Comparison of ENCODE assay signal across 8 cellular contexts in genomic region chr9:133149130-133150015, GRCh38. TPM values are rescaled to one million over a fixed set of nuclear protein-coding genes. Genes with fewer than 3 reads are reported as not detected.
DNase-seq lines count a peak whose midpoint lies in the region; ATAC-seq and TF ChIP-seq lines count a peak whose summit lies in the region.

No MANE protein-coding gene starts in this region.

- peak; percentile 49 for TF ChIP-seq CTCF in OCI-LY7 (conservative IDR thresholded peaks at IDR 0.05; ENCODE audit: low read length)
- peak; percentile 15 to 26 (median 23) for TF ChIP-seq CTCF in esophagus muscularis mucosa (IDR thresholded peaks at IDR 0.05)

- POLR2A ChIA-PET in OCI-LY7 (lab: Charles Lee): interaction anchor here (0.6 to 1.2 kb wide), 2 partner anchors 13 to 578 kb away, joined by 4 to 5 read pairs; no protein-coding TSS in a partner anchor

- peak; percentile 63 for ATAC-seq in GM21423 (IDR thresholded peaks at IDR 0.05; ENCODE audit: unreplicated experiment)
- ATAC-seq in stimulated activated memory B cell treated with anti-CD40 and anti-IgM and Interleukin-4, amounts not matched to agents 10 μg/mL and 1 μg/mL and 100 μg/mL, for 72 hours: peak; percentile 89

- H3K4me3 ChIP-seq in OCI-LY7 (ENCODE audit: low read depth, low read length, poor library complexity, severe bottlenecking) (peak overlapping the region; percentile 78), esophagus muscularis mucosa (peak overlapping the region; percentile 68 to 75 (median 74))

- no peaks in the 10 kb centered on the region for H3K27me3 Mint-ChIP-seq in activated T-cell treated with anti-CD3 and anti-CD28 coated beads, Interleukin-2, amount 50 U/mL, for 24 hours
- H3K27me3 Mint-ChIP-seq in stimulated activated memory B cell treated with anti-CD40 and anti-IgM and Interleukin-4, amounts not matched to agents 10 μg/mL and 1 μg/mL and 100 μg/mL, for 72 hours: no peaks in the 10 kb centered on the region

- peak overlapping the region; percentile 84 for H3K4me2 ChIP-seq in OCI-LY7 (ENCODE audit: low read length)

- peaks cover 10% of the 10 kb centered on the region; the same call in 1 of the 2 replicates for H3K79me2 ChIP-seq in OCI-LY7 (ENCODE audit: insufficient read depth, low read depth, low read length)

- peak overlapping the region; percentile 74 for H3K4me3 Mint-ChIP-seq in activated T-cell treated with anti-CD3 and anti-CD28 coated beads, Interleukin-2, amount 50 U/mL, for 24 hours
- H3K4me3 Mint-ChIP-seq in stimulated activated memory B cell treated with anti-CD40 and anti-IgM and Interleukin-4, amounts not matched to agents 10 μg/mL and 1 μg/mL and 100 μg/mL, for 72 hours: peak overlapping the region; percentile 85

- TF ChIP-seq POLR2A in esophagus muscularis mucosa (IDR thresholded peaks at IDR 0.05; ENCODE audit: low read depth): no peak

- H3K36me3 ChIP-seq in OCI-LY7 (ENCODE audit: insufficient read depth, low read length): no peaks in the 10 kb centered on the region; the same call in 1 of the 2 replicates
- no peaks in the 10 kb centered on the region for H3K36me3 ChIP-seq in esophagus muscularis mucosa

- peak overlapping the region; percentile 61 for H3K27ac ChIP-seq in OCI-LY7 (ENCODE audit: low read depth, low read length, poor library complexity, severe bottlenecking)
- peak overlapping the region; percentile 85 to 94 (median 88) for H3K27ac ChIP-seq in esophagus muscularis mucosa (replicated peaks in 1 of 4)

- H3K4me1 Mint-ChIP-seq in activated T-cell treated with anti-CD3 and anti-CD28 coated beads, Interleukin-2, amount 50 U/mL, for 24 hours (ENCODE audit: low read depth): peaks cover 42% of the 10 kb centered on the region
- H3K4me1 Mint-ChIP-seq in stimulated activated memory B cell treated with anti-CD40 and anti-IgM and Interleukin-4, amounts not matched to agents 10 μg/mL and 1 μg/mL and 100 μg/mL, for 72 hours: peaks cover 43% of the 10 kb centered on the region

- 17% methylated on average over 8 of the region's 95 CpGs for WGBS in esophagus muscularis mucosa

- no peaks in the 10 kb centered on the region for H3K27me3 ChIP-seq in esophagus muscularis mucosa

- H3K9me3 ChIP-seq in OCI-LY7 (ENCODE audit: low read length) (no peaks in the 10 kb centered on the region), esophagus muscularis mucosa (no peaks in the 10 kb centered on the region)

- DNase-seq in DMS53 (lab: John Stamatoyannopoulos, UW) (peak; percentile 99), HUDEP-2 (lab: John Stamatoyannopoulos, UW; ENCODE audit: unreplicated experiment in 76 of 76) (peak in 74 of 76 experiments; percentile 34 to 92 (median 86)), OCI-LY7 (ENCODE audit: low spot score) (peak; percentile 92), esophagus muscularis mucosa (ENCODE audit: extremely low spot score) (peak; percentile 98), myocyte (ENCODE audit: low read depth) (peak; percentile 88)
- DNase-seq in activated T-cell treated with anti-CD3 and anti-CD28 coated beads, Interleukin-2, amount 50 U/mL, for 24 hours: peak; percentile 91

- H3K4me1 ChIP-seq in OCI-LY7 (ENCODE audit: insufficient read depth, low read length, poor library complexity, severe bottlenecking) (peaks cover 25% of the 10 kb centered on the region), esophagus muscularis mucosa (peaks cover 27 to 54% (median 38%) of the 10 kb centered on the region in 4 donors)

- H3K9me2 ChIP-seq in OCI-LY7 (ENCODE audit: insufficient read depth, low read length): no peaks in the 10 kb centered on the region

- peak overlapping the region; percentile 96 for H2AFZ ChIP-seq in OCI-LY7 (ENCODE audit: low read length)

- H3K36me3 Mint-ChIP-seq in activated T-cell treated with anti-CD3 and anti-CD28 coated beads, Interleukin-2, amount 50 U/mL, for 24 hours (ENCODE audit: low read depth): peaks cover 27% of the 10 kb centered on the region
- no peaks in the 10 kb centered on the region for H3K36me3 Mint-ChIP-seq in stimulated activated memory B cell treated with anti-CD40 and anti-IgM and Interleukin-4, amounts not matched to agents 10 μg/mL and 1 μg/mL and 100 μg/mL, for 72 hours

- peaks cover 12% of the 10 kb centered on the region; the same call in 1 of the 2 replicates for H4K20me1 ChIP-seq in OCI-LY7 (ENCODE audit: insufficient read depth, low read length)

- no peak for TF ChIP-seq EP300 in esophagus muscularis mucosa (IDR thresholded peaks at IDR 0.05)

- H3K9me3 Mint-ChIP-seq in activated T-cell treated with anti-CD3 and anti-CD28 coated beads, Interleukin-2, amount 50 U/mL, for 24 hours: no peaks in the 10 kb centered on the region
- H3K9me3 Mint-ChIP-seq in stimulated activated memory B cell treated with anti-CD40 and anti-IgM and Interleukin-4, amounts not matched to agents 10 μg/mL and 1 μg/mL and 100 μg/mL, for 72 hours: no peaks in the 10 kb centered on the region

- CTCF ChIA-PET in OCI-LY7 (lab: Charles Lee; ENCODE audit: unreplicated experiment): no interaction called here

- peak overlapping the region; percentile 90 for H3K27ac Mint-ChIP-seq in activated T-cell treated with anti-CD3 and anti-CD28 coated beads, Interleukin-2, amount 50 U/mL, for 24 hours
- H3K27ac Mint-ChIP-seq in stimulated activated memory B cell treated with anti-CD40 and anti-IgM and Interleukin-4, amounts not matched to agents 10 μg/mL and 1 μg/mL and 100 μg/mL, for 72 hours: peak overlapping the region; percentile 87

- intact Hi-C loops in OCI-LY7 (cut with micrococcal nuclease; ENCODE audit: unreplicated experiment) (no loop called here), esophagus muscularis mucosa (cut with DNase I) (loop anchor here (5.0 kb wide), 1 partner anchor 117 kb away; the partner anchor contains the start of gene GTF3C5)

- no TSS peak for BruUV-seq in OCI-LY7 (replicated peaks; lab: Mats Ljungman, UMichigan)

RNA-seq across cellular contexts. Expression of gene GBGT1, which starts 14.3 kb away (rescaled TPM):
- total RNA-seq in OCI-LY7 (2014; rRNA removed; shearing (Covaris generic)): 2.1 and 2.6 TPM in 2 replicates
- total RNA-seq in OCI-LY7 (2022): 3.9 and 5.9 TPM in 2 replicates
- 10 to 100 TPM; 15.9 to 19.1 (median 17.5) TPM for total RNA-seq in esophagus muscularis mucosa
- total RNA-seq in myocyte: 1.4 and 5.9 TPM in 2 replicates
- 0.37 TPM for polyA plus RNA-seq in myocyte (2012)

RNA-seq across cellular contexts. Expression of gene RALGDS, which starts 28.3 kb away (rescaled TPM):
- 22.0 and 28.2 TPM in 2 replicates for total RNA-seq in OCI-LY7 (2014; rRNA removed; shearing (Covaris generic))
- total RNA-seq in OCI-LY7 (2022) (23.8 and 28.6 TPM in 2 replicates), esophagus muscularis mucosa (10 to 100 TPM; 48.6 to 67.4 (median 54.8) TPM), myocyte (11.3 and 17.6 TPM in 2 replicates)
- 13.4 TPM for polyA plus RNA-seq in myocyte (2012)

RNA-seq across cellular contexts. Expression of gene OBP2B, which starts 59.7 kb away (rescaled TPM):
- total RNA-seq in OCI-LY7 (2014; rRNA removed; shearing (Covaris generic)): not detected in 2 replicates
- total RNA-seq in OCI-LY7 (2022) (not detected in 2 replicates), esophagus muscularis mucosa (not detected), myocyte (not detected in 2 replicates)
- not detected for polyA plus RNA-seq in myocyte (2012)

Comparison
In these comparisons a context has a peak if more than half of its experiments do, and no peak if none do; other contexts are left out.
1. Peak in every context shown above with its lines: DNase-seq, ATAC-seq, H3K4me3 ChIP-seq and H3K27ac ChIP-seq.